8 cellular contexts compared by ENCODE assay signal in the genomic region with DNA sequence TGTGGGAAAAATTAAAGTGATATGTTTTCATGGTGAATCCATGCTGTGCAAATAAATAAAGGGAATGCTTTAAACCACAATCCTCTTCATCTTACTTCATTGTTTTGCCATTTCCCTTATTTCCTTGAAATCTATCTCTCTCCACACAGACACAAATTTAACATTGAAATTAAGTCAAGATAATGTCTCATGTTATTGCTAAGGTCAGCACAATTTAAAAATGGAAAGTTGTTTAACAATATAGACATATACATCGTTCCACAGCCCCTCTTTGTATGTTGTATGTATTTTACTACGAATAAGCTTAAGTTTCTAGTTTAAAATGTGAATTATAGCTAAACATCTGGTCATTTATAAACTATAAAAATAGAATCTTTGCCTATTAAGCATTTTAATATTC.
"Had no signal": no experiment of that assay in that cellular context is flagged by ENCODE, and none has a peak within 500 bp of the region (broad histone marks: within the 10 kb centered on the region; RNA-seq: fewer than 3 reads in every experiment).

No MANE protein-coding gene starts in this region.

- DNase-seq: GM23248, GOT3, H9, HCEC 1CT, Kasumi-1, KG1 had no signal

- H2AFZ ChIP-seq: GM23248 had no signal

- FAIRE-seq: H54 had no signal

- H3K4me3 ChIP-seq: GM23248 had no signal

- H3K27ac ChIP-seq: GM23248, HL-60 had no signal

- H3K9ac ChIP-seq: GM23248 had no signal
